Comparison of ENCODE assay signal across 15 cellular contexts in the genomic region with DNA sequence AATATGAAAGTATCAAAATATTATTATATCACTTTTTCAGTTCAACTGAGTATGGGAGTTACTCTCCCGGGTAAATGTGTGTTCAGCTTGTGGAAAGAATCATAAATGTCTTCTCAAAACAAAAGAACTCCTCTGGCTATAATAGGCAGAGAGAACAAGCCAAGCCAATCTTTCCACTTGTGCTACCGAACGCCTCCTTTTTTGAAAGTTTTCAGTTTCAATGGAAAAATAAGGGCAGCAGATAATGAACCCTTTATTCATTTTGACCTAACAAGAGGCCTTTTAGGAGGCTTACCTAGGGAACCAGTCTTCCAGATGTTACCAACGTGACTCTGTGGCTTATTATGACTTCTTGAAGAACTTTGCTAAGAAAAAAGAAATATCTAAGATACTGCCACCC.
DNase-seq lines count a peak whose midpoint lies in the region; ATAC-seq, FAIRE-seq and TF ChIP-seq lines count a peak whose summit lies in the region.
"Had no signal": no experiment of that assay in that cellular context is flagged by ENCODE, and none has a peak within 500 bp of the region (broad histone marks: within the 10 kb centered on the region; RNA-seq: fewer than 3 reads in every experiment).

No MANE protein-coding gene starts in this region.

- peak; percentile 12 for FAIRE-seq in endometrium (lab: Jason Lieb, UNC)
- FAIRE-seq: GM18507 had no signal

- H3K4me3 Mint-ChIP-seq in activated naive CD4-positive, alpha-beta T cell treated with anti-CD3 and anti-CD28 coated beads, Interleukin-2, amount 10 ng/mL, durations not matched to agents 7 days and 5 days, result no peak overlapping the region
- H3K4me3 Mint-ChIP-seq in stimulated activated naive CD8-positive, alpha-beta T cell treated with anti-CD3 and anti-CD28 coated beads, Interleukin-15, Interleukin-2, amounts not matched to agents 100 ng/mL and 50 ng/mL, for 24 hours, result no peak overlapping the region
- H3K4me3 Mint-ChIP-seq: CD4-positive, alpha-beta T cell; GM23338 had no signal

- H3K9me3 ChIP-seq in IMR-90 (ENCODE audit: control insufficient read depth, insufficient read depth, low read length), result no peaks in the 10 kb centered on the region
- H3K9me3 ChIP-seq: BLaER1 treated with 17β-estradiol and CSF1 and Interleukin-3, amounts not matched to agents 10 nM and 100 nM had no signal

- H3K23ac ChIP-seq in IMR-90 (ENCODE audit: low read depth, low read length), result peak overlapping the region; percentile 36; the same call in 1 of the 2 replicates

- intact Hi-C loops in IMR-90 (cut with micrococcal nuclease), result no loop called here

- no peak overlapping the region; the same call in 1 of the 2 replicates for H2BK120ac ChIP-seq in IMR-90 (ENCODE audit: low read depth, low read length)

- no peaks in the 10 kb centered on the region for H3K36me3 Mint-ChIP-seq in activated naive CD4-positive, alpha-beta T cell treated with anti-CD3 and anti-CD28 coated beads, Interleukin-2, amount 50 U/mL, for 72 hours
- no peaks in the 10 kb centered on the region for H3K36me3 Mint-ChIP-seq in activated naive CD4-positive, alpha-beta T cell treated with anti-CD3 and anti-CD28 coated beads, Interleukin-2, amount 10 ng/mL, durations not matched to agents 7 days and 5 days
- no peaks in the 10 kb centered on the region for H3K36me3 Mint-ChIP-seq in stimulated activated naive CD8-positive, alpha-beta T cell treated with anti-CD3 and anti-CD28 coated beads, Interleukin-15, Interleukin-2, amounts not matched to agents 100 ng/mL and 50 ng/mL, for 24 hours (ENCODE audit: low read depth)

- no peak overlapping the region for H2AFZ ChIP-seq in IMR-90 (replicated peaks; ENCODE audit: low read length, poor library complexity)
- H2AFZ ChIP-seq: GM23338 had no signal

- H3K4me3 ChIP-seq in IMR-90 (ENCODE audit: insufficient read depth, low read depth, low read length), result no peak overlapping the region
- H3K4me3 ChIP-seq: BLaER1 treated with 17β-estradiol and CSF1 and Interleukin-3, amounts not matched to agents 10 nM and 100 nM; GM23338 had no signal

- peak overlapping the region; percentile 78; the same call in 1 of the 2 replicates for H3K18ac ChIP-seq in IMR-90 (ENCODE audit: low read depth, low read length)

- peaks cover 11% of the 10 kb centered on the region for H3K4me1 ChIP-seq in IMR-90 (ENCODE audit: control insufficient read depth, insufficient read depth, low read length)

- TF ChIP-seq POLR2A in IMR-90 (IDR thresholded peaks at IDR 0.05; ENCODE audit: low read depth, low read length), result no peak

- no TSS peak for BruUV-seq in IMR-90 (replicated peaks; lab: Mats Ljungman, UMichigan)

- no CpG with 5 or more reads among the region's 4 CpGs for WGBS in IMR-90 (ENCODE audit: extremely low coverage in 2 of 2, insufficient read length in 1 of 2), 2 experiments

- H3K56ac ChIP-seq in IMR-90 (ENCODE audit: extremely low read depth, insufficient read depth, low read length), result no peak overlapping the region

- no peak overlapping the region for H3K27ac ChIP-seq in IMR-90 (ENCODE audit: insufficient read depth, low read length)
- H3K27ac ChIP-seq: BLaER1 treated with 17β-estradiol and CSF1 and Interleukin-3, amounts not matched to agents 10 nM and 100 nM had no signal

- peak; percentile 26 to 50 for ATAC-seq in activated naive CD4-positive, alpha-beta T cell treated with anti-CD3 and anti-CD28 coated beads, Interleukin-2, amount 50 U/mL, for 72 hours
- no peak for ATAC-seq in IMR-90 (ENCODE audit: low read depth)
- no peak for ATAC-seq in HG03196 (IDR thresholded peaks at IDR 0.05; ENCODE audit: unreplicated experiment)
- ATAC-seq: GM23338 had no signal

- TF ChIP-seq CTCF in IMR-90 (conservative IDR thresholded peaks at IDR 0.05; ENCODE audit: low read depth, low read length), result no peak

- H3K27ac Mint-ChIP-seq in activated naive CD4-positive, alpha-beta T cell treated with anti-CD3 and anti-CD28 coated beads, Interleukin-2, amount 50 U/mL, for 72 hours, result no peak overlapping the region
- no peak overlapping the region for H3K27ac Mint-ChIP-seq in activated naive CD4-positive, alpha-beta T cell treated with anti-CD3 and anti-CD28 coated beads, Interleukin-2, amount 10 ng/mL, durations not matched to agents 7 days and 5 days
- H3K27ac Mint-ChIP-seq in stimulated activated naive CD8-positive, alpha-beta T cell treated with anti-CD3 and anti-CD28 coated beads, Interleukin-15, Interleukin-2, amounts not matched to agents 100 ng/mL and 50 ng/mL, for 24 hours, result peak overlapping the region; percentile 32
- H3K27ac Mint-ChIP-seq: CD4-positive, alpha-beta T cell; GM23338 had no signal

- CTCF ChIA-PET in activated naive CD4-positive, alpha-beta T cell treated with anti-CD3 and anti-CD28 coated beads, Interleukin-2, amount 10 ng/mL, durations not matched to agents 7 days and 5 days (lab: Charles Lee), result interaction anchor here (1.1 to 1.5 kb wide), 2 partner anchors 9 to 388 kb away, joined by 3 to 9 read pairs; no protein-coding TSS in a partner anchor
- CTCF ChIA-PET in IMR-90 (lab: Yijun Ruan, JAX), result no interaction called here

- H3K9me3 Mint-ChIP-seq in activated naive CD4-positive, alpha-beta T cell treated with anti-CD3 and anti-CD28 coated beads, Interleukin-2, amount 50 U/mL, for 72 hours, result no peaks in the 10 kb centered on the region
- H3K9me3 Mint-ChIP-seq in activated naive CD4-positive, alpha-beta T cell treated with anti-CD3 and anti-CD28 coated beads, Interleukin-2, amount 10 ng/mL, durations not matched to agents 7 days and 5 days, result no peaks in the 10 kb centered on the region
- no peaks in the 10 kb centered on the region for H3K9me3 Mint-ChIP-seq in stimulated activated naive CD8-positive, alpha-beta T cell treated with anti-CD3 and anti-CD28 coated beads, Interleukin-15, Interleukin-2, amounts not matched to agents 100 ng/mL and 50 ng/mL, for 24 hours
- H3K9me3 Mint-ChIP-seq: CD4-positive, alpha-beta T cell; GM23338 had no signal

- no peak overlapping the region; the same call in 1 of the 2 replicates for H3K14ac ChIP-seq in IMR-90 (replicated peaks; ENCODE audit: low read depth, low read length)

- H2BK15ac ChIP-seq in IMR-90 (ENCODE audit: low read depth, low read length), result 0 out of 3 replicates have a peak overlapping the region, but pooled peaks have one; percentile 25

- H3K27me3 Mint-ChIP-seq in activated naive CD4-positive, alpha-beta T cell treated with anti-CD3 and anti-CD28 coated beads, Interleukin-2, amount 10 ng/mL, durations not matched to agents 7 days and 5 days, result no peaks in the 10 kb centered on the region
- H3K27me3 Mint-ChIP-seq in stimulated activated naive CD8-positive, alpha-beta T cell treated with anti-CD3 and anti-CD28 coated beads, Interleukin-15, Interleukin-2, amounts not matched to agents 100 ng/mL and 50 ng/mL, for 24 hours, result no peaks in the 10 kb centered on the region
- H3K27me3 Mint-ChIP-seq: CD4-positive, alpha-beta T cell had no signal

- in situ Hi-C loops in IMR-90 (cut with MboI; ENCODE audit: low sequenced_read_pairs), result no loop called here

- H3K36me3 ChIP-seq in IMR-90 (ENCODE audit: control insufficient read depth, insufficient read depth, low read length), result peaks cover 2% of the 10 kb centered on the region
- H3K36me3 ChIP-seq: BLaER1 treated with 17β-estradiol and CSF1 and Interleukin-3, amounts not matched to agents 10 nM and 100 nM had no signal

- H3K79me1 ChIP-seq in IMR-90 (ENCODE audit: low read depth in 1 of 2, low read length in 2 of 2), result peaks cover 34 to 35% of the 10 kb centered on the region in 2 experiments

- H2BK5ac ChIP-seq in IMR-90 (ENCODE audit: low read depth, low read length, poor library complexity, severe bottlenecking), result no peak overlapping the region

- no peak overlapping the region for H2BK20ac ChIP-seq in IMR-90 (ENCODE audit: low read depth, low read length)

- H3K4me1 Mint-ChIP-seq in activated naive CD4-positive, alpha-beta T cell treated with anti-CD3 and anti-CD28 coated beads, Interleukin-2, amount 10 ng/mL, durations not matched to agents 7 days and 5 days, result no peaks in the 10 kb centered on the region
- H3K4me1 Mint-ChIP-seq in stimulated activated naive CD8-positive, alpha-beta T cell treated with anti-CD3 and anti-CD28 coated beads, Interleukin-15, Interleukin-2, amounts not matched to agents 100 ng/mL and 50 ng/mL, for 24 hours (ENCODE audit: low read depth), result peaks cover 36% of the 10 kb centered on the region

- DNase-seq in activated naive CD4-positive, alpha-beta T cell treated with anti-CD3 and anti-CD28 coated beads, Interleukin-2, amount 50 U/mL, for 72 hours (ENCODE audit: low spot score in 2 of 2), result no peak
- no peak for DNase-seq in activated naive CD4-positive, alpha-beta T cell treated with anti-CD3 and anti-CD28 coated beads, Interleukin-2, amount 10 ng/mL, durations not matched to agents 7 days and 5 days
- DNase-seq in IMR-90 (no peak), SW480 (ENCODE audit: low spot score) (no peak)
- DNase-seq: ACHN; Calu3; CD4-positive, alpha-beta T cell; DMS 273 treated with DMSO at 0.1 percent for 48 hours; H7 had no signal

- no peak for TF ChIP-seq RAD21 in IMR-90 (IDR thresholded peaks at IDR 0.05; ENCODE audit: low read length)

- H2AK9ac ChIP-seq in IMR-90 (replicated peaks; ENCODE audit: low read depth, low read length, poor library complexity), result no peak overlapping the region

- H3K4ac ChIP-seq in IMR-90 (ENCODE audit: low read depth, low read length), result no peak overlapping the region

- no peak overlapping the region for H3K4me2 ChIP-seq in IMR-90 (ENCODE audit: low read depth, low read length)
- H3K4me2 ChIP-seq: BLaER1 treated with 17β-estradiol and CSF1 and Interleukin-3, amounts not matched to agents 10 nM and 100 nM; GM23338 had no signal

- peak overlapping the region; percentile 69; the same call in 1 of the 2 replicates for H4K5ac ChIP-seq in IMR-90 (ENCODE audit: low read depth, low read length)

- no peak overlapping the region for H4K8ac ChIP-seq in IMR-90 (ENCODE audit: low read depth in 2 of 2, low read length in 2 of 2)

- POLR2A ChIA-PET in IMR-90 (lab: Charles Lee; ENCODE audit: unreplicated experiment), result no interaction called here

- H2AK5ac ChIP-seq in IMR-90 (ENCODE audit: low read depth, low read length), result no peak overlapping the region

- no peaks in the 10 kb centered on the region for H4K20me1 ChIP-seq in IMR-90 (ENCODE audit: insufficient read depth, low read length)
- H4K20me1 ChIP-seq: BLaER1 treated with 17β-estradiol and CSF1 and Interleukin-3, amounts not matched to agents 10 nM and 100 nM had no signal

- dilution Hi-C loops in IMR-90 (cut with HindIII; ENCODE audit: low sequenced_read_pairs, unreplicated experiment), result no loop called here

- no peak overlapping the region for H3K9ac ChIP-seq in IMR-90 (ENCODE audit: low read depth, low read length)
- H3K9ac ChIP-seq: BLaER1 treated with 17β-estradiol and CSF1 and Interleukin-3, amounts not matched to agents 10 nM and 100 nM had no signal

- peaks cover 3% of the 10 kb centered on the region; the same call in 1 of the 2 replicates for H3K9me1 ChIP-seq in IMR-90 (ENCODE audit: insufficient read depth, low read length)

- H4K91ac ChIP-seq in IMR-90 (ENCODE audit: insufficient read depth, low read depth, low read length), result no peak overlapping the region; the same call in 1 of the 2 replicates

- no peaks in the 10 kb centered on the region for H3K27me3 ChIP-seq in IMR-90 (ENCODE audit: control insufficient read depth, insufficient read depth, low read length)
- H3K27me3 ChIP-seq: BLaER1 treated with 17β-estradiol and CSF1 and Interleukin-3, amounts not matched to agents 10 nM and 100 nM had no signal

TF ChIP-seq in IMR-90, 13 proteins besides CTCF, POLR2A, EP300 and RAD21 (continues in another document):
- no peak for TF ChIP-seq CHD1 (IDR thresholded peaks at IDR 0.05; ENCODE audit: low read depth, low read length)

Comparison
In these comparisons a context has a peak if more than half of its experiments do, and no peak if none do; other contexts are left out.
1. ATAC-seq: peak in activated naive CD4-positive, alpha-beta T cell treated with anti-CD3 and anti-CD28 coated beads, Interleukin-2, amount 50 U/mL, for 72 hours (2 of 2); none in IMR-90 (single experiment) and HG03196 (single experiment).